In the genomic region with DNA sequence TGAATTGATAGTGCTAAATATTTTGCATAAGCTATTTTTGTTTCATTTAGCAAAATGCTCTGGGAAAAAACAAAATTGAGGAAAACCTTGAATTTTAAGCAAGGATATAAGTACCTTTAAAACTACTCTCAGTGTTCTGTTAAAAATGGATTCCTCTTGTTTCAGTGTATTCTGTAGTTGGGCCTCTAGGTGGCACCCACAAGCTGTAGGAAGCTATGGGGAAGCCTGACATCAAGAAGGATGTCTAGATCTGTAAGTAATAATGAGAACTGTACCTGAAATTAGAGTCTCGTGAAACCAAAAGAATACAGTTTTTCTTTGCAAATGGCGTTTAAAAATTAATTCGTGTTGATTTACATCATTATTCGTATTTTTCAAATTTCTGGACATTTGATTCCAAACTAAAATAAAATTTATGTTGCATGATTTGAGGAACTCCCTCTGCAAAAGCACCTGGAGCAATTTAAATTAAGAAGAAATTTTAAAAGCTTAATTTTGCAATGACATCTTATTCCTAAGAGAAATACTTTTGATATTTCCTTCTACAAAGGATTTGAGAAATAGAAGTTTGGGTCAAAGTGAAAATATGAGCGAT, we compare ENCODE assay signal across 1 cellular context.
TF ChIP-seq lines count a peak whose summit lies in the region.

No MANE protein-coding gene starts in this region.

TF ChIP-seq in HepG2, 621 proteins besides CTCF, POLR2A, EP300 and RAD21 (continued from another document):
- TF ChIP-seq ZBTB49 (CRISPR knock-in tag; IDR thresholded peaks at IDR 0.05; ENCODE audit: borderline replicate concordance), result no peak
- peak; percentile 99 for TF ChIP-seq SMC3 (IDR thresholded peaks at IDR 0.05; ENCODE audit: low read length)
- TF ChIP-seq LCORL (IDR thresholded peaks at IDR 0.05), result no peak
- no peak for TF ChIP-seq LCORL (CRISPR knock-in tag; IDR thresholded peaks at IDR 0.05)
- TF ChIP-seq, protein P1, sequence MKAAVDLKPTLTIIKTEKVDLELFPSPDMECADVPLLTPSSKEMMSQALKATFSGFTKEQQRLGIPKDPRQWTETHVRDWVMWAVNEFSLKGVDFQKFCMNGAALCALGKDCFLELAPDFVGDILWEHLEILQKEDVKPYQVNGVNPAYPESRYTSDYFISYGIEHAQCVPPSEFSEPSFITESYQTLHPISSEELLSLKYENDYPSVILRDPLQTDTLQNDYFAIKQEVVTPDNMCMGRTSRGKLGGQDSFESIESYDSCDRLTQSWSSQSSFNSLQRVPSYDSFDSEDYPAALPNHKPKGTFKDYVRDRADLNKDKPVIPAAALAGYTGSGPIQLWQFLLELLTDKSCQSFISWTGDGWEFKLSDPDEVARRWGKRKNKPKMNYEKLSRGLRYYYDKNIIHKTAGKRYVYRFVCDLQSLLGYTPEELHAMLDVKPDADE (CRISPR knock-in tag; IDR thresholded peaks at IDR 0.05), result no peak
- no peak for TF ChIP-seq ZNF24 (IDR thresholded peaks at IDR 0.05)
- no peak for TF ChIP-seq ZSCAN31 (CRISPR knock-in tag; IDR thresholded peaks at IDR 0.05; ENCODE audit: low read depth)
- TF ChIP-seq MIXL1 (CRISPR knock-in tag; IDR thresholded peaks at IDR 0.05), result peak; percentile 65; the same call in 1 of the 2 replicates
- no peak for TF ChIP-seq CENPX (CRISPR knock-in tag; IDR thresholded peaks at IDR 0.05)
- TF ChIP-seq AHDC1 (CRISPR knock-in tag; IDR thresholded peaks at IDR 0.05; ENCODE audit: borderline replicate concordance), result no peak
- peak; percentile 32 for TF ChIP-seq YY1 (IDR thresholded peaks at IDR 0.05; ENCODE audit: insufficient read depth, insufficient replicate concordance, low read depth, low read length)
- TF ChIP-seq ZMYM4 (CRISPR knock-in tag; IDR thresholded peaks at IDR 0.05), result peak; percentile 46; the same call in 1 of the 2 replicates
- TF ChIP-seq ZMAT3 (CRISPR knock-in tag; conservative IDR thresholded peaks at IDR 0.05), result no peak
- TF ChIP-seq, protein P2, sequence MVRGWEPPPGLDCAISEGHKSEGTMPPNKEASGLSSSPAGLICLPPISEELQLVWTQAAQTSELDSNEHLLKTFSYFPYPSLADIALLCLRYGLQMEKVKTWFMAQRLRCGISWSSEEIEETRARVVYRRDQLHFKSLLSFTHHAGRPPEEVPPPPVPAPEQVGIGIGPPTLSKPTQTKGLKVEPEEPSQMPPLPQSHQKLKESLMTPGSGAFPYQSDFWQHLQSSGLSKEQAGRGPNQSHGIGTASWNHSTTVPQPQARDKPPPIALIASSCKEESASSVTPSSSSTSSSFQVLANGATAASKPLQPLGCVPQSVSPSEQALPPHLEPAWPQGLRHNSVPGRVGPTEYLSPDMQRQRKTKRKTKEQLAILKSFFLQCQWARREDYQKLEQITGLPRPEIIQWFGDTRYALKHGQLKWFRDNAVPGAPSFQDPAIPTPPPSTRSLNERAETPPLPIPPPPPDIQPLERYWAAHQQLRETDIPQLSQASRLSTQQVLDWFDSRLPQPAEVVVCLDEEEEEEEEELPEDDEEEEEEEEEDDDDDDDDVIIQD (CRISPR knock-in tag; IDR thresholded peaks at IDR 0.05; ENCODE audit: low read depth), result peak; percentile 78; the same call in 1 of the 2 replicates
- 0 out of 2 replicates have a peak, but pooled peaks have one; percentile 39 for TF ChIP-seq ERF (CRISPR knock-in tag; IDR thresholded peaks at IDR 0.05)
- no peak for TF ChIP-seq ETV5 (CRISPR knock-in tag; IDR thresholded peaks at IDR 0.05; ENCODE audit: borderline replicate concordance)
- TF ChIP-seq TOPORS (CRISPR knock-in tag; IDR thresholded peaks at IDR 0.05), result no peak
- TF ChIP-seq PAXIP1 (CRISPR knock-in tag; conservative IDR thresholded peaks at IDR 0.05), result 0 out of 2 replicates have a peak, but pooled peaks have one; percentile 24
- TF ChIP-seq ZBTB25 (CRISPR knock-in tag; IDR thresholded peaks at IDR 0.05), result no peak
- TF ChIP-seq, protein P3, sequence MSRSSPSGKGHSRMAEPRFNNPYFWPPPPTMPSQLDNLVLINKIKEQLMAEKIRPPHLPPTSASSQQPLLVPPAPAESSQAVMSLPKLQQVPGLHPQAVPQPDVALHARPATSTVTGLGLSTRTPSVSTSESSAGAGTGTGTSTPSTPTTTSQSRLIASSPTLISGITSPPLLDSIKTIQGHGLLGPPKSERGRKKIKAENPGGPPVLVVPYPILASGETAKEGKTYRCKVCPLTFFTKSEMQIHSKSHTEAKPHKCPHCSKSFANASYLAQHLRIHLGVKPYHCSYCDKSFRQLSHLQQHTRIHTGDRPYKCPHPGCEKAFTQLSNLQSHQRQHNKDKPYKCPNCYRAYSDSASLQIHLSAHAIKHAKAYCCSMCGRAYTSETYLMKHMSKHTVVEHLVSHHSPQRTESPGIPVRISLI (CRISPR knock-in tag; IDR thresholded peaks at IDR 0.05; ENCODE audit: borderline replicate concordance), result no peak; the same call in 1 of the 2 replicates
- TF ChIP-seq ZNF891 (CRISPR knock-in tag; IDR thresholded peaks at IDR 0.05), result no peak
- TF ChIP-seq MED1 (CRISPR knock-in tag; IDR thresholded peaks at IDR 0.05), result 0 out of 2 replicates have a peak, but pooled peaks have one; percentile 46
- peak; percentile 98 for TF ChIP-seq STAG1 (CRISPR knock-in tag; IDR thresholded peaks at IDR 0.05)
- TF ChIP-seq FOXA3 (CRISPR knock-in tag; IDR thresholded peaks at IDR 0.05), result peak; percentile 57
- TF ChIP-seq CBFB (CRISPR knock-in tag; IDR thresholded peaks at IDR 0.05), result no peak
- TF ChIP-seq, protein P4, sequence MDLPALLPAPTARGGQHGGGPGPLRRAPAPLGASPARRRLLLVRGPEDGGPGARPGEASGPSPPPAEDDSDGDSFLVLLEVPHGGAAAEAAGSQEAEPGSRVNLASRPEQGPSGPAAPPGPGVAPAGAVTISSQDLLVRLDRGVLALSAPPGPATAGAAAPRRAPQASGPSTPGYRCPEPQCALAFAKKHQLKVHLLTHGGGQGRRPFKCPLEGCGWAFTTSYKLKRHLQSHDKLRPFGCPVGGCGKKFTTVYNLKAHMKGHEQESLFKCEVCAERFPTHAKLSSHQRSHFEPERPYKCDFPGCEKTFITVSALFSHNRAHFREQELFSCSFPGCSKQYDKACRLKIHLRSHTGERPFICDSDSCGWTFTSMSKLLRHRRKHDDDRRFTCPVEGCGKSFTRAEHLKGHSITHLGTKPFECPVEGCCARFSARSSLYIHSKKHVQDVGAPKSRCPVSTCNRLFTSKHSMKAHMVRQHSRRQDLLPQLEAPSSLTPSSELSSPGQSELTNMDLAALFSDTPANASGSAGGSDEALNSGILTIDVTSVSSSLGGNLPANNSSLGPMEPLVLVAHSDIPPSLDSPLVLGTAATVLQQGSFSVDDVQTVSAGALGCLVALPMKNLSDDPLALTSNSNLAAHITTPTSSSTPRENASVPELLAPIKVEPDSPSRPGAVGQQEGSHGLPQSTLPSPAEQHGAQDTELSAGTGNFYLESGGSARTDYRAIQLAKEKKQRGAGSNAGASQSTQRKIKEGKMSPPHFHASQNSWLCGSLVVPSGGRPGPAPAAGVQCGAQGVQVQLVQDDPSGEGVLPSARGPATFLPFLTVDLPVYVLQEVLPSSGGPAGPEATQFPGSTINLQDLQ (CRISPR knock-in tag; IDR thresholded peaks at IDR 0.05), result no peak
- no peak for TF ChIP-seq POGZ (CRISPR knock-in tag; IDR thresholded peaks at IDR 0.05)
- no peak for TF ChIP-seq RAD51 (IDR thresholded peaks at IDR 0.05; ENCODE audit: borderline replicate concordance)
- no peak for TF ChIP-seq MTF2 (CRISPR knock-in tag; IDR thresholded peaks at IDR 0.05; ENCODE audit: borderline replicate concordance)
- TF ChIP-seq AGO2 (optimal IDR thresholded peaks at IDR 0.05; ENCODE audit: low read depth, low read length), result no peak
- TF ChIP-seq BHLHE40 (IDR thresholded peaks at IDR 0.05; ENCODE audit: low read length), result no peak
